ENCODE assay signal across 21 cellular contexts in the genomic region with DNA sequence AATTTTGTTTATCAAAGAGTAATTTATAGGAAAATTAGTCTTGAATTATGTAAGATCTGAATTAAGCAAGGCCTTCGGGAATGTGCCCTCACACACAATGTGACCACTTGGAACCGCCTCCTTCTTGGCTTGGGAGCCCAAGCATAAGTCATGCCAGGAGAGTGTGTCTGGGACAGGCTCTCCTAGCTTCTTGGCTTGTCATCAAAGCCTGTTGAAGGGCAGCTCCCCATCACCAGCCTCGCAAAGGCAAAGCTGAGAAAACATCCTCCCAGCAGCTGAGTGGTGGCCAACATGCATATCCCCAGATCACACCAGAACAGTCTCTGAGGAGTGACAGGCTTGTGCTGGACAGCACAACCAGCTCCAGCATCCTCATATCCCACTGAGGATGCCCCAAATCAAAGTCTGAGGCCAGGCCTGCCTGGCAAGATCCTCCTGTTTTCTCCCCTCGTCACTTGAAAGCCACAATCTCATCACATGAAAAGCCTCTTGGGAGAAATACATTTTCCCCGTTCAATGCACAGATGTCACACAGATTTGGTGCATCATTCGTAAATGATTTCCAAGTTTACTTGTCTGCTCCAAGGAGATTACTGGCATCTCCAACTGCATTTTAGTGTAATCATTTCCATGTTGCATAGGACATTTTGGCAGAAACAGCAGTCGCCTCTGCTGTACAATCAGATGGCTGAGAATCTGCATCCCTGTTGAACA.
DNase-seq lines count a peak whose midpoint lies in the region; ATAC-seq, FAIRE-seq and TF ChIP-seq lines count a peak whose summit lies in the region.
"Had no signal": no experiment of that assay in that cellular context is flagged by ENCODE, and none has a peak within 500 bp of the region (broad histone marks: within the 10 kb centered on the region; RNA-seq: fewer than 3 reads in every experiment).

No MANE protein-coding gene starts in this region.

- no peak for FAIRE-seq in D721Med (lab: Jason Lieb, UNC)
- FAIRE-seq: A204.1, GM19239, TTC549 had no signal

- H3K27ac ChIP-seq in aorta (ENCODE audit: low read depth in 1 of 2, low read length in 2 of 2) = no peak overlapping the region
- H3K27ac ChIP-seq: body of pancreas, esophagus squamous epithelium, Peyer's patch had no signal

- TF ChIP-seq POLR2A in GM18505 (IDR thresholded peaks at IDR 0.05; ENCODE audit: borderline replicate concordance, extremely low read depth, insufficient read depth, insufficient read length) = no peak

- no peak for TF ChIP-seq CTCF in fibroblast of the aortic adventitia (IDR thresholded peaks at IDR 0.05; ENCODE audit: insufficient read depth, low read length)
- no peak for TF ChIP-seq CTCF in osteocyte (IDR thresholded peaks at IDR 0.05)
- TF ChIP-seq CTCF in D721Med (IDR thresholded peaks at IDR 0.05; ENCODE audit: insufficient read depth, missing control alignments) = no peak

- no peak overlapping the region for H3K4me3 Mint-ChIP-seq in osteocyte (ENCODE audit: unreplicated experiment)
- H3K4me3 Mint-ChIP-seq: activated CD4-positive, alpha-beta T cell treated with anti-CD3 and anti-CD28 coated beads, Interleukin-2, amount 10 ng/mL, durations not matched to agents 7 days and 5 days; activated naive CD4-positive, alpha-beta T cell treated with anti-CD3 and anti-CD28 coated beads for 36 hours; CD14-positive monocyte; stimulated activated naive B cell treated with anti-CD40 and anti-IgM and Interleukin-4, amounts not matched to agents 10 μg/mL and 1 μg/mL and 100 μg/mL, for 72 hours had no signal

- intact Hi-C loops in Right ventricle myocardium inferior (cut with DNase I) (loop anchor here (5.0 kb wide), 1 partner anchor 45 kb away; no protein-coding TSS in a partner anchor), cardiac septum (cut with DNase I) (no loop called here), aorta (cut with DNase I) (no loop called here)

- WGBS in aorta, 2 donors = 36 to 38% methylated on average over 7 of the region's 7 CpGs

- DNase-seq in Right ventricle myocardium inferior (ENCODE audit: missing footprints) (peak; percentile 73), cardiac septum (ENCODE audit: low spot score) (no peak), fibroblast of the aortic adventitia (ENCODE audit: low read depth) (peak; percentile 54), osteocyte (ENCODE audit: extremely low spot score, unreplicated experiment) (peak; percentile 46), aorta (peak in 1 of 2 donors; percentile 59), D721Med (ENCODE audit: insufficient read length, low spot score) (no peak)
- no peak for DNase-seq in stimulated activated CD4-positive, alpha-beta T cell treated with anti-CD3 and anti-CD28 coated beads, Interleukin-1b, Interleukin-23, amount 100 ng/mL, for 48 hours
- DNase-seq: activated CD4-positive, alpha-beta T cell treated with anti-CD3 and anti-CD28 coated beads, Interleukin-2, amount 10 ng/mL, durations not matched to agents 7 days and 5 days; activated naive CD4-positive, alpha-beta T cell treated with anti-CD3 and anti-CD28 coated beads for 36 hours; body of pancreas; DMS79; esophagus squamous epithelium; NCI-H1417; NCI-H748 treated with DMSO at 0.1 percent for 48 hours; Peyer's patch; stimulated activated naive B cell treated with anti-CD40 and anti-IgM and Interleukin-4, amounts not matched to agents 10 μg/mL and 1 μg/mL and 100 μg/mL, for 72 hours had no signal

- H3K4me1 ChIP-seq in aorta (ENCODE audit: control insufficient read depth in 1 of 2, insufficient read depth in 2 of 2, low read length in 2 of 2) = no peaks in the 10 kb centered on the region
- H3K4me1 ChIP-seq: body of pancreas, Peyer's patch had no signal

- no peaks in the 10 kb centered on the region for H3K27me3 ChIP-seq in aorta (ENCODE audit: control insufficient read depth in 1 of 2, insufficient read depth in 2 of 2, low read length in 1 of 2)
- H3K27me3 ChIP-seq: body of pancreas, esophagus squamous epithelium, Peyer's patch had no signal

- peaks cover 20% of the 10 kb centered on the region for H3K9me3 Mint-ChIP-seq in osteocyte (ENCODE audit: unreplicated experiment)
- H3K9me3 Mint-ChIP-seq: activated CD4-positive, alpha-beta T cell treated with anti-CD3 and anti-CD28 coated beads, Interleukin-2, amount 10 ng/mL, durations not matched to agents 7 days and 5 days had no signal

- no peaks in the 10 kb centered on the region for H3K36me3 ChIP-seq in aorta (ENCODE audit: control insufficient read depth in 1 of 2, insufficient read depth in 2 of 2, low read length in 1 of 2)
- H3K36me3 ChIP-seq: esophagus squamous epithelium, Peyer's patch had no signal

- H3K4me3 ChIP-seq in fibroblast of the aortic adventitia (ENCODE audit: low read depth, low read length) = no peak overlapping the region
- H3K4me3 ChIP-seq in aorta (ENCODE audit: low read length in 2 of 2) = no peak overlapping the region
- H3K4me3 ChIP-seq: body of pancreas, esophagus squamous epithelium, Peyer's patch had no signal

- no peaks in the 10 kb centered on the region for H3K36me3 Mint-ChIP-seq in osteocyte (ENCODE audit: unreplicated experiment)
- H3K36me3 Mint-ChIP-seq: CD14-positive monocyte; stimulated activated naive B cell treated with anti-CD40 and anti-IgM and Interleukin-4, amounts not matched to agents 10 μg/mL and 1 μg/mL and 100 μg/mL, for 72 hours had no signal

- H3K27ac Mint-ChIP-seq in osteocyte (ENCODE audit: unreplicated experiment) = no peak overlapping the region
- H3K27ac Mint-ChIP-seq: activated CD4-positive, alpha-beta T cell treated with anti-CD3 and anti-CD28 coated beads, Interleukin-2, amount 10 ng/mL, durations not matched to agents 7 days and 5 days; activated naive CD4-positive, alpha-beta T cell treated with anti-CD3 and anti-CD28 coated beads for 36 hours; CD14-positive monocyte; stimulated activated naive B cell treated with anti-CD40 and anti-IgM and Interleukin-4, amounts not matched to agents 10 μg/mL and 1 μg/mL and 100 μg/mL, for 72 hours had no signal

- H3K27me3 Mint-ChIP-seq in osteocyte (ENCODE audit: unreplicated experiment) = peaks cover 17% of the 10 kb centered on the region

- no peaks in the 10 kb centered on the region for H3K4me1 Mint-ChIP-seq in osteocyte (ENCODE audit: unreplicated experiment)
- H3K4me1 Mint-ChIP-seq: activated CD4-positive, alpha-beta T cell treated with anti-CD3 and anti-CD28 coated beads, Interleukin-2, amount 10 ng/mL, durations not matched to agents 7 days and 5 days; stimulated activated naive B cell treated with anti-CD40 and anti-IgM and Interleukin-4, amounts not matched to agents 10 μg/mL and 1 μg/mL and 100 μg/mL, for 72 hours had no signal

- no peaks in the 10 kb centered on the region for H3K9me3 ChIP-seq in aorta (ENCODE audit: control insufficient read depth, low read length)
- H3K9me3 ChIP-seq: body of pancreas, esophagus squamous epithelium, Peyer's patch had no signal

- ATAC-seq in Right ventricle myocardium inferior (peak; percentile 94), aorta (ENCODE audit: low FRiP score) (peak; percentile 34), GM18505 (IDR thresholded peaks at IDR 0.05; ENCODE audit: unreplicated experiment) (no peak)
- ATAC-seq: body of pancreas; stimulated activated naive B cell treated with anti-CD40 and anti-IgM and Interleukin-4, amounts not matched to agents 10 μg/mL and 1 μg/mL and 100 μg/mL, for 72 hours had no signal

Comparison
In these comparisons a context has a peak if more than half of its experiments do, and no peak if none do; other contexts are left out.
1. DNase-seq: peak in Right ventricle myocardium inferior (single experiment), fibroblast of the aortic adventitia (single experiment) and osteocyte (single experiment); none in cardiac septum (single experiment), D721Med (single experiment) and stimulated activated CD4-positive, alpha-beta T cell treated with anti-CD3 and anti-CD28 coated beads, Interleukin-1b, Interleukin-23, amount 100 ng/mL, for 48 hours (single experiment).